In genomic region chr14:49052516-49052915, GRCh38 we compare ENCODE assay signal across 27 cellular contexts.
DNase-seq lines count a peak whose midpoint lies in the region; ATAC-seq, FAIRE-seq and TF ChIP-seq lines count a peak whose summit lies in the region.
"Had no signal": no experiment of that assay in that cellular context is flagged by ENCODE, and none has a peak within 500 bp of the region (broad histone marks: within the 10 kb centered on the region; RNA-seq: fewer than 3 reads in every experiment).

No MANE protein-coding gene starts in this region.

- peaks cover 10% of the 10 kb centered on the region for H3K9me3 Mint-ChIP-seq in nephron
- H3K9me3 Mint-ChIP-seq: H9, nephron progenitor cell had no signal

- no peaks in the 10 kb centered on the region for H3K27me3 Mint-ChIP-seq in nephron (ENCODE audit: low read depth)
- H3K27me3 Mint-ChIP-seq: progenitor cell of endocrine pancreas; stimulated activated naive CD8-positive, alpha-beta T cell treated with anti-CD3 and anti-CD28 coated beads, Interleukin-15, amount 100 ng/mL, for 72 hours had no signal

- TF ChIP-seq CTCF in D721Med (IDR thresholded peaks at IDR 0.05; ENCODE audit: insufficient read depth, missing control alignments) (no peak), nephron (IDR thresholded peaks at IDR 0.05; ENCODE audit: unreplicated experiment in 3 of 3) (no peak)

- no peak overlapping the region for H3K4me3 Mint-ChIP-seq in nephron
- H3K4me3 Mint-ChIP-seq: B cell; H9; mesothelial cell of epicardium; nephron progenitor cell; stimulated activated naive CD8-positive, alpha-beta T cell treated with anti-CD3 and anti-CD28 coated beads, Interleukin-15, amount 100 ng/mL, for 72 hours had no signal

- no peak for ATAC-seq in HG03520 (IDR thresholded peaks at IDR 0.05; ENCODE audit: unreplicated experiment)
- ATAC-seq: stimulated activated naive CD8-positive, alpha-beta T cell treated with anti-CD3 and anti-CD28 coated beads, Interleukin-15, amount 100 ng/mL, for 72 hours had no signal

- DNase-seq in D721Med (ENCODE audit: insufficient read length, low spot score), result no peak
- DNase-seq in NCI-H82 (lab: John Stamatoyannopoulos, UW), result peak; percentile 84
- no peak for DNase-seq in COLO668 (lab: John Stamatoyannopoulos, UW; ENCODE audit: unreplicated experiment)
- DNase-seq in NOMO-1 (lab: John Stamatoyannopoulos, UW; ENCODE audit: unreplicated experiment in 2 of 2), result no peak
- DNase-seq in CD1c-positive myeloid dendritic cell (ENCODE audit: extremely low spot score), result no peak
- DNase-seq: activated CD8-positive, alpha-beta memory T cell treated with anti-CD3 and anti-CD28 coated beads, Interleukin-2, amount 50 U/mL, for 48 hours; activated effector memory CD4-positive, alpha-beta T cell treated with Interleukin-2 at 50 U/mL for 16 hours; COR-L47; EL; H9; left cardiac atrium; NCI-H1436; NCI-H2171; NCI-H526 treated with DMSO at 0.1 percent for 48 hours; nephron progenitor cell; OCI-M1; stimulated activated CD4-positive, alpha-beta T cell treated with anti-CD3 and anti-CD28 coated beads, Interleukin-4, amount 100 ng/mL, for 1 hour; stimulated activated naive CD8-positive, alpha-beta T cell treated with anti-CD3 and anti-CD28 coated beads, Interleukin-15, amount 100 ng/mL, for 72 hours; T-helper 2 cell; transverse colon had no signal

- peak overlapping the region; percentile 61 to 79 (median 64) for H3K27ac Mint-ChIP-seq in nephron
- H3K27ac Mint-ChIP-seq: B cell; mesothelial cell of epicardium; nephron progenitor cell; progenitor cell of endocrine pancreas; stimulated activated naive CD8-positive, alpha-beta T cell treated with anti-CD3 and anti-CD28 coated beads, Interleukin-15, amount 100 ng/mL, for 72 hours had no signal

- peaks cover 29% of the 10 kb centered on the region for H3K4me1 Mint-ChIP-seq in nephron
- H3K4me1 Mint-ChIP-seq: nephron progenitor cell; stimulated activated naive CD8-positive, alpha-beta T cell treated with anti-CD3 and anti-CD28 coated beads, Interleukin-15, amount 100 ng/mL, for 72 hours had no signal

- FAIRE-seq in D721Med (lab: Jason Lieb, UNC) (peak; percentile 60), endometrium (lab: Jason Lieb, UNC) (peak; percentile 94)
- FAIRE-seq: endothelial cell of umbilical vein had no signal

- no peaks in the 10 kb centered on the region for H3K36me3 Mint-ChIP-seq in nephron (ENCODE audit: low read depth)
- H3K36me3 Mint-ChIP-seq: mesothelial cell of epicardium had no signal
